Comparison of ENCODE assay signal across 10 cellular contexts in genomic region chr17:40952675-40953074, GRCh38. TPM values are rescaled to one million over a fixed set of nuclear protein-coding genes. Genes with fewer than 3 reads are reported as not detected.
A peak's percentile ranks its signal among the peaks of the same experiment; 100 is the strongest.
DNase-seq lines count a peak whose midpoint lies in the region; ATAC-seq and TF ChIP-seq lines count a peak whose summit lies in the region.
"Had no signal": no experiment of that assay in that cellular context is flagged by ENCODE, and none has a peak within 500 bp of the region (broad histone marks: within the 10 kb centered on the region; RNA-seq: fewer than 3 reads in every experiment).

No MANE protein-coding gene starts in this region.

- no peak for TF ChIP-seq CTCF in AG09319 (IDR thresholded peaks at IDR 0.05; ENCODE audit: low read depth, low read length)
- no peak for TF ChIP-seq CTCF in epithelial cell of esophagus (IDR thresholded peaks at IDR 0.05; ENCODE audit: insufficient read depth, low read depth, low read length, missing control alignments)

- DNase-seq in AG09319 (ENCODE audit: extremely low read depth, low read depth) (peak; percentile 89), epithelial cell of esophagus (ENCODE audit: low read depth) (peak; percentile 96), myocyte (ENCODE audit: low read depth) (peak; percentile 22), posterior vena cava (ENCODE audit: low spot score) (no peak), occipital lobe (lab: John Stamatoyannopoulos, UW) (no peak), NCI-H187 treated with DMSO at 0.1 percent for 48 hours (lab: John Stamatoyannopoulos, UW) (no peak)
- DNase-seq: left cardiac atrium, NCI-H146 had no signal

- TF ChIP-seq EP300 in Ishikawa (IDR thresholded peaks at IDR 0.05; ENCODE audit: borderline replicate concordance): no peak; the same call in 1 of the 2 replicates

- intact Hi-C loops in posterior vena cava (cut with DNase I): no loop called here

- no peak for TF ChIP-seq RAD21 in Ishikawa (IDR thresholded peaks at IDR 0.05; ENCODE audit: low read depth)

- no peak for ATAC-seq in activated CD4-positive, CD25-positive, alpha-beta regulatory T cell treated with anti-CD3 and anti-CD28 coated beads, Interleukin-2, amount 50 U/mL, for 24 hours
- ATAC-seq: left cardiac atrium had no signal

- no peak overlapping the region for H3K4me3 ChIP-seq in epithelial cell of esophagus (ENCODE audit: low read length)

TF ChIP-seq in Ishikawa, 13 proteins besides CTCF, POLR2A, EP300 and RAD21:
- TF ChIP-seq, protein P1, sequence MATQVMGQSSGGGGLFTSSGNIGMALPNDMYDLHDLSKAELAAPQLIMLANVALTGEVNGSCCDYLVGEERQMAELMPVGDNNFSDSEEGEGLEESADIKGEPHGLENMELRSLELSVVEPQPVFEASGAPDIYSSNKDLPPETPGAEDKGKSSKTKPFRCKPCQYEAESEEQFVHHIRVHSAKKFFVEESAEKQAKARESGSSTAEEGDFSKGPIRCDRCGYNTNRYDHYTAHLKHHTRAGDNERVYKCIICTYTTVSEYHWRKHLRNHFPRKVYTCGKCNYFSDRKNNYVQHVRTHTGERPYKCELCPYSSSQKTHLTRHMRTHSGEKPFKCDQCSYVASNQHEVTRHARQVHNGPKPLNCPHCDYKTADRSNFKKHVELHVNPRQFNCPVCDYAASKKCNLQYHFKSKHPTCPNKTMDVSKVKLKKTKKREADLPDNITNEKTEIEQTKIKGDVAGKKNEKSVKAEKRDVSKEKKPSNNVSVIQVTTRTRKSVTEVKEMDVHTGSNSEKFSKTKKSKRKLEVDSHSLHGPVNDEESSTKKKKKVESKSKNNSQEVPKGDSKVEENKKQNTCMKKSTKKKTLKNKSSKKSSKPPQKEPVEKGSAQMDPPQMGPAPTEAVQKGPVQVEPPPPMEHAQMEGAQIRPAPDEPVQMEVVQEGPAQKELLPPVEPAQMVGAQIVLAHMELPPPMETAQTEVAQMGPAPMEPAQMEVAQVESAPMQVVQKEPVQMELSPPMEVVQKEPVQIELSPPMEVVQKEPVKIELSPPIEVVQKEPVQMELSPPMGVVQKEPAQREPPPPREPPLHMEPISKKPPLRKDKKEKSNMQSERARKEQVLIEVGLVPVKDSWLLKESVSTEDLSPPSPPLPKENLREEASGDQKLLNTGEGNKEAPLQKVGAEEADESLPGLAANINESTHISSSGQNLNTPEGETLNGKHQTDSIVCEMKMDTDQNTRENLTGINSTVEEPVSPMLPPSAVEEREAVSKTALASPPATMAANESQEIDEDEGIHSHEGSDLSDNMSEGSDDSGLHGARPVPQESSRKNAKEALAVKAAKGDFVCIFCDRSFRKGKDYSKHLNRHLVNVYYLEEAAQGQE (IDR thresholded peaks at IDR 0.05; ENCODE audit: low read depth): no peak
- TF ChIP-seq TCF12 (IDR thresholded peaks at IDR 0.05; ENCODE audit: low read depth) (0 out of 2 replicates have a peak, but pooled peaks have one; percentile 31), YY1 (IDR thresholded peaks at IDR 0.05; ENCODE audit: low read depth) (no peak)

RNA-seq across cellular contexts. Expression of gene KRT39, which starts 14.1 kb away (rescaled TPM):
- total RNA-seq in myocyte (not detected in 2 replicates), posterior vena cava (not detected), occipital lobe (not detected)
- polyA plus RNA-seq in myocyte (2012): 0.06 TPM
- total RNA-seq: left cardiac atrium had no signal

RNA-seq across cellular contexts. Expression of gene KRT23, which starts 15.2 kb away (rescaled TPM):
- total RNA-seq in myocyte (not detected in 2 replicates), posterior vena cava (under 1 TPM; 0.24 to 0.37 TPM), occipital lobe (0.16 TPM)
- not detected for polyA plus RNA-seq in myocyte (2012)

RNA-seq across cellular contexts. Expression of gene KRT40, which starts 31.5 kb away (rescaled TPM):
- total RNA-seq in myocyte (not detected in 2 replicates), posterior vena cava (not detected), occipital lobe (not detected)
- polyA plus RNA-seq in myocyte (2012): 0.10 TPM
- total RNA-seq: left cardiac atrium had no signal

RNA-seq across cellular contexts. Expression of gene KRTAP3-3, which starts 41.3 kb away (rescaled TPM):
- total RNA-seq in myocyte: not detected in 2 replicates
- polyA plus RNA-seq in myocyte (2012): not detected
- total RNA-seq in posterior vena cava: not detected
- not detected for total RNA-seq in occipital lobe
- total RNA-seq: left cardiac atrium had no signal

RNA-seq across cellular contexts. Expression of gene KRTAP3-2, which starts 47.0 kb away (rescaled TPM):
- total RNA-seq in myocyte (not detected in 2 replicates), posterior vena cava (not detected), occipital lobe (not detected)
- polyA plus RNA-seq in myocyte (2012): not detected
- total RNA-seq: left cardiac atrium had no signal

Comparison
In these comparisons a context has a peak if more than half of its experiments do, and no peak if none do; other contexts are left out.
1. DNase-seq: peak in AG09319 (single experiment), epithelial cell of esophagus (single experiment) and myocyte (single experiment); none in posterior vena cava (single experiment), occipital lobe (single experiment) and NCI-H187 treated with DMSO at 0.1 percent for 48 hours (single experiment).